ENCODE assay signal across 27 cellular contexts in the genomic region with DNA sequence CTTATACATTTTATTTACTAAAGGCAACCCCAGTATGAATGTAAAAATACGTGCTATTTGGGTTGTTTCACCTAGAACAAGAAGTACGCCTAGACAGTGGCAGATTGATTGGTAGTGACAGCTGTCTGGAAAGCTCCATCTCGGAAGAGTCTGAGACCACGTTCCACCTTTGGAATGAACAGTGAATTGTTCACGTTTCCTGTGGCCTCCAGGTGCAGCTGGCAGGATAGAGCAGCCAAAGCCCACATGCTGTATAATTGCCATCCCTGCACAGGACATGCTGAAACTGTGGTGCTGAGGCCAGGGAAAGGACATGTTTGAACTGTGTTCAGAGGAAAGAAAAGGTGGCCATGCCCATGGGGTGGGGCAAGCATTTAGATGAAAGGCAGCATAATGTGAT.
"Had no signal": no experiment of that assay in that cellular context is flagged by ENCODE, and none has a peak within 500 bp of the region (broad histone marks: within the 10 kb centered on the region; RNA-seq: fewer than 3 reads in every experiment).

No MANE protein-coding gene starts in this region.

- H3K4me3 ChIP-seq: PC-9, SK-N-MC had no signal

- H3K36me3 Mint-ChIP-seq: activated CD8-positive, alpha-beta memory T cell treated with anti-CD3 and anti-CD28 coated beads, Interleukin-2, amount 10 ng/mL, durations not matched to agents 7 days and 5 days; activated naive CD4-positive, alpha-beta T cell treated with anti-CD3 and anti-CD28 coated beads, Interleukin-2, amount 10 ng/mL, durations not matched to agents 7 days and 5 days; activated naive CD8-positive, alpha-beta T cell had no signal

- H3K4me2 ChIP-seq: KMS-11, PC-9 had no signal

- H3K27ac ChIP-seq: KMS-11, PC-9, RWPE1, SK-N-MC, WERI-Rb-1 had no signal

- H3K9me3 Mint-ChIP-seq: activated CD4-positive, alpha-beta memory T cell treated with anti-CD3 and anti-CD28 coated beads, Interleukin-2, amount 10 ng/mL, durations not matched to agents 7 days and 5 days; activated naive CD4-positive, alpha-beta T cell treated with anti-CD3 and anti-CD28 coated beads, Interleukin-2, amount 10 ng/mL, durations not matched to agents 7 days and 5 days had no signal

- H3K9ac ChIP-seq: KMS-11 had no signal

- ATAC-seq: activated CD8-positive, alpha-beta memory T cell treated with anti-CD3 and anti-CD28 coated beads, Interleukin-2, amount 10 ng/mL, durations not matched to agents 7 days and 5 days had no signal

- H2AFZ ChIP-seq: PC-9 had no signal

- H3K27ac Mint-ChIP-seq: activated CD4-positive, alpha-beta memory T cell treated with anti-CD3 and anti-CD28 coated beads, Interleukin-2, amount 10 ng/mL, durations not matched to agents 7 days and 5 days; activated CD8-positive, alpha-beta memory T cell treated with anti-CD3 and anti-CD28 coated beads, Interleukin-2, amount 10 ng/mL, durations not matched to agents 7 days and 5 days; activated naive CD4-positive, alpha-beta T cell treated with anti-CD3 and anti-CD28 coated beads, Interleukin-2, amount 10 ng/mL, durations not matched to agents 7 days and 5 days; activated naive CD8-positive, alpha-beta T cell had no signal

- H3K4me3 Mint-ChIP-seq: activated CD4-positive, alpha-beta memory T cell treated with anti-CD3 and anti-CD28 coated beads, Interleukin-2, amount 10 ng/mL, durations not matched to agents 7 days and 5 days; activated CD8-positive, alpha-beta memory T cell treated with anti-CD3 and anti-CD28 coated beads, Interleukin-2, amount 10 ng/mL, durations not matched to agents 7 days and 5 days; activated naive CD4-positive, alpha-beta T cell treated with anti-CD3 and anti-CD28 coated beads, Interleukin-2, amount 10 ng/mL, durations not matched to agents 7 days and 5 days; activated naive CD8-positive, alpha-beta T cell had no signal

- H3K36me3 ChIP-seq: WERI-Rb-1 had no signal

- H3K27me3 Mint-ChIP-seq: activated CD4-positive, alpha-beta memory T cell treated with anti-CD3 and anti-CD28 coated beads, Interleukin-2, amount 10 ng/mL, durations not matched to agents 7 days and 5 days; activated CD8-positive, alpha-beta memory T cell treated with anti-CD3 and anti-CD28 coated beads, Interleukin-2, amount 10 ng/mL, durations not matched to agents 7 days and 5 days; activated naive CD4-positive, alpha-beta T cell treated with anti-CD3 and anti-CD28 coated beads, Interleukin-2, amount 10 ng/mL, durations not matched to agents 7 days and 5 days; activated naive CD8-positive, alpha-beta T cell had no signal

- H3K4me1 Mint-ChIP-seq: activated CD4-positive, alpha-beta memory T cell treated with anti-CD3 and anti-CD28 coated beads, Interleukin-2, amount 10 ng/mL, durations not matched to agents 7 days and 5 days; activated CD8-positive, alpha-beta memory T cell treated with anti-CD3 and anti-CD28 coated beads, Interleukin-2, amount 10 ng/mL, durations not matched to agents 7 days and 5 days; activated naive CD4-positive, alpha-beta T cell treated with anti-CD3 and anti-CD28 coated beads, Interleukin-2, amount 10 ng/mL, durations not matched to agents 7 days and 5 days had no signal

- DNase-seq: activated CD4-positive, alpha-beta memory T cell treated with anti-CD3 and anti-CD28 coated beads, Interleukin-2, amount 10 ng/mL, durations not matched to agents 7 days and 5 days; activated CD4-positive, alpha-beta T cell treated with anti-CD3 and anti-CD28 coated beads for 1 hour; activated CD4-positive, alpha-beta T cell treated with anti-CD3 and anti-CD28 coated beads for 48 hours; activated CD4-positive, CD25-positive, alpha-beta regulatory T cell; activated CD8-positive, alpha-beta memory T cell treated with anti-CD3 and anti-CD28 coated beads for 24 hours; activated CD8-positive, alpha-beta memory T cell treated with anti-CD3 and anti-CD28 coated beads, Interleukin-2, amount 10 ng/mL, durations not matched to agents 7 days and 5 days; activated CD8-positive, alpha-beta memory T cell treated with anti-CD3 and anti-CD28 coated beads, Interleukin-2, amount 50 U/mL, for 48 hours; activated effector memory CD4-positive, alpha-beta T cell treated with Interleukin-2 at 50 U/mL for 16 hours; activated naive CD4-positive, alpha-beta T cell treated with anti-CD3 and anti-CD28 coated beads, Interleukin-2, amount 10 ng/mL, durations not matched to agents 7 days and 5 days; activated T-cell treated with anti-CD3 and anti-CD28 coated beads, Interleukin-2, amount 50 U/mL, for 48 hours; amniotic stem cell; aorta; cerebellar nuclear complex; MM.1S; MV-4-11; NCI-H1092; NCI-H1436 treated with DMSO at 0.1 percent for 48 hours; NCI-H187 treated with DMSO at 0.1 percent for 48 hours; NCI-H345; PC-9; Right ventricle myocardium superior; T1000; WERI-Rb-1 had no signal
